25 cellular contexts compared by ENCODE assay signal in genomic region chr9:76757274-76757673, GRCh38. TPM values are rescaled to one million over a fixed set of nuclear protein-coding genes. Genes with fewer than 3 reads are reported as not detected.
"Had no signal": no experiment of that assay in that cellular context is flagged by ENCODE, and none has a peak within 500 bp of the region (broad histone marks: within the 10 kb centered on the region; RNA-seq: fewer than 3 reads in every experiment).

No MANE protein-coding gene starts in this region.

- H3K36me3 Mint-ChIP-seq: activated naive CD4-positive, alpha-beta T cell treated with anti-CD3 and anti-CD28 coated beads, Interleukin-2, amount 50 U/mL, for 72 hours; natural killer cell had no signal

- H3K9me3 Mint-ChIP-seq: activated B cell treated with CpG ODN at 0.5 μM for 24 hours; activated naive CD4-positive, alpha-beta T cell treated with anti-CD3 and anti-CD28 coated beads, Interleukin-2, amount 50 U/mL, for 72 hours; activated T-cell treated with anti-CD3 and anti-CD28 coated beads, Interleukin-2, amount 50 U/mL, for 72 hours; central memory CD8-positive, alpha-beta T cell; dendritic cell treated with granulocyte-macrophage colony-stimulating factor and Interleukin-4, amounts not matched to agents 40 ng/mL and 50 ng/mL, for 4 days; endodermal cell; natural killer cell; stimulated activated naive CD8-positive, alpha-beta T cell treated with anti-CD3 and anti-CD28 coated beads, Interleukin-15, Interleukin-2, amounts not matched to agents 100 ng/mL and 50 ng/mL, for 24 hours had no signal

- H3K27me3 Mint-ChIP-seq: activated B cell treated with CpG ODN at 0.5 μM for 24 hours had no signal

- H3K4me1 Mint-ChIP-seq: activated CD4-positive, alpha-beta T cell treated with anti-CD3 and anti-CD28 coated beads for 36 hours; central memory CD8-positive, alpha-beta T cell; endodermal cell; natural killer cell had no signal

- DNase-seq: activated B cell treated with CpG ODN at 0.5 μM for 24 hours; activated CD4-positive, alpha-beta T cell treated with anti-CD3 and anti-CD28 coated beads for 36 hours; activated CD4-positive, alpha-beta T cell treated with anti-CD3 and anti-CD28 coated beads, Interleukin-2, amount 50 U/mL, for 4 hours; activated naive CD4-positive, alpha-beta T cell; activated T-cell treated with anti-CD3 and anti-CD28 coated beads for 4 hours; activated T-cell treated with anti-CD3 and anti-CD28 coated beads, Interleukin-2, amount 50 U/mL, for 72 hours; endodermal cell; foreskin keratinocyte; heart right ventricle; left ventricle myocardium inferior; mesendoderm; natural killer cell; retina; stimulated activated CD4-positive, alpha-beta T cell treated with anti-CD3 and anti-CD28 coated beads, Interleukin-12 subunit alpha, Interleukin-12 subunit beta, amount 100 ng/mL, for 4 hours; stimulated activated CD4-positive, alpha-beta T cell treated with anti-CD3 and anti-CD28 coated beads, Interleukin-4, amount 100 ng/mL, for 1 hour; trophoblast cell; uterus had no signal

- H3K4me3 Mint-ChIP-seq: activated B cell treated with CpG ODN at 0.5 μM for 24 hours; activated CD4-positive, alpha-beta T cell treated with anti-CD3 and anti-CD28 coated beads for 36 hours; activated T-cell treated with anti-CD3 and anti-CD28 coated beads, Interleukin-2, amount 50 U/mL, for 72 hours; central memory CD8-positive, alpha-beta T cell; dendritic cell treated with granulocyte-macrophage colony-stimulating factor and Interleukin-4, amounts not matched to agents 40 ng/mL and 50 ng/mL, for 4 days; endodermal cell; natural killer cell; stimulated activated naive CD8-positive, alpha-beta T cell treated with anti-CD3 and anti-CD28 coated beads, Interleukin-15, Interleukin-2, amounts not matched to agents 100 ng/mL and 50 ng/mL, for 24 hours had no signal

- ATAC-seq: activated CD4-positive, alpha-beta T cell treated with anti-CD3 and anti-CD28 coated beads for 36 hours; activated naive CD4-positive, alpha-beta T cell treated with anti-CD3 and anti-CD28 coated beads, Interleukin-2, amount 50 U/mL, for 72 hours; activated T-cell treated with anti-CD3 and anti-CD28 coated beads, Interleukin-2, amount 50 U/mL, for 72 hours; foreskin keratinocyte; heart right ventricle; natural killer cell; sciatic nerve had no signal

- H3K27ac Mint-ChIP-seq: activated B cell treated with CpG ODN at 0.5 μM for 24 hours; activated CD4-positive, alpha-beta T cell treated with anti-CD3 and anti-CD28 coated beads for 36 hours; activated naive CD4-positive, alpha-beta T cell treated with anti-CD3 and anti-CD28 coated beads, Interleukin-2, amount 50 U/mL, for 72 hours; activated T-cell treated with anti-CD3 and anti-CD28 coated beads, Interleukin-2, amount 50 U/mL, for 72 hours; dendritic cell treated with granulocyte-macrophage colony-stimulating factor and Interleukin-4, amounts not matched to agents 40 ng/mL and 50 ng/mL, for 4 days; endodermal cell; natural killer cell; progenitor cell of endocrine pancreas; stimulated activated naive CD8-positive, alpha-beta T cell treated with anti-CD3 and anti-CD28 coated beads, Interleukin-15, Interleukin-2, amounts not matched to agents 100 ng/mL and 50 ng/mL, for 24 hours had no signal

RNA-seq across cellular contexts. Expression of gene PCA3, which starts 7.0 kb away (rescaled TPM):
- total RNA-seq: activated B cell treated with CpG ODN at 0.5 μM for 24 hours; activated CD4-positive, alpha-beta T cell treated with anti-CD3 and anti-CD28 coated beads for 36 hours; activated naive CD4-positive, alpha-beta T cell treated with anti-CD3 and anti-CD28 coated beads, Interleukin-2, amount 50 U/mL, for 72 hours; activated T-cell treated with anti-CD3 and anti-CD28 coated beads, Interleukin-2, amount 50 U/mL, for 72 hours; endodermal cell; foreskin keratinocyte; heart right ventricle; left ventricle myocardium inferior; osteocyte; thoracic aorta had no signal
